In genomic region chr9:133246507-133247390, GRCh38 we compare ENCODE assay signal across 1 cellular context.
TF ChIP-seq lines count a peak whose summit lies in the region.

No MANE protein-coding gene starts in this region.

TF ChIP-seq in K562, 482 proteins besides CTCF, POLR2A, EP300 and RAD21:
- TF ChIP-seq KLF16 (IDR thresholded peaks at IDR 0.05) = no peak
- TF ChIP-seq ZFP91 (CRISPR knock-in tag; IDR thresholded peaks at IDR 0.05) = no peak
- TF ChIP-seq KLF6 (CRISPR knock-in tag; IDR thresholded peaks at IDR 0.05; ENCODE audit: borderline replicate concordance) = no peak
- TF ChIP-seq DIDO1 (tag; IDR thresholded peaks at IDR 0.05; ENCODE audit: low read depth) = no peak
- no peak for TF ChIP-seq TARDBP (IDR thresholded peaks at IDR 0.05)
- TF ChIP-seq EP400 (IDR thresholded peaks at IDR 0.05) = no peak
- TF ChIP-seq POLR2G (IDR thresholded peaks at IDR 0.05; ENCODE audit: low read depth, low read length) = 0 out of 2 replicates have a peak, but pooled peaks have one; percentile 28
- TF ChIP-seq NR2C1 (IDR thresholded peaks at IDR 0.05) = no peak
- no peak for TF ChIP-seq NR2C1 (tag; IDR thresholded peaks at IDR 0.05)
- no peak for TF ChIP-seq ZNF696 (CRISPR knock-in tag; conservative IDR thresholded peaks at IDR 0.05)
